Comparison of ENCODE assay signal across 9 cellular contexts in genomic region chr3:162175145-162175544, GRCh38.
"Had no signal": no experiment of that assay in that cellular context is flagged by ENCODE, and none has a peak within 500 bp of the region (broad histone marks: within the 10 kb centered on the region; RNA-seq: fewer than 3 reads in every experiment).

No MANE protein-coding gene starts in this region.

- H3K27ac Mint-ChIP-seq: HFFc6, IgD-negative memory B cell had no signal

- DNase-seq: GM23248, GOT3, H7, HFFc6, KG1 had no signal

- H3K36me3 ChIP-seq: HAP-1 had no signal

- H3K9ac ChIP-seq: GM23248 had no signal

- H3K4me1 ChIP-seq: HAP-1 had no signal

- H3K4me3 ChIP-seq: GM23248, HAP-1 had no signal

- H3K27me3 Mint-ChIP-seq: IgD-negative memory B cell had no signal

- H3K36me3 Mint-ChIP-seq: IgD-negative memory B cell had no signal

- H3K9me3 ChIP-seq: HAP-1 had no signal

- H3K27ac ChIP-seq: GM23248, HL-60 had no signal

- H2AFZ ChIP-seq: GM23248 had no signal

- H3K4me1 Mint-ChIP-seq: IgD-negative memory B cell had no signal

- H3K4me3 Mint-ChIP-seq: HFFc6, IgD-negative memory B cell had no signal

- ATAC-seq: HCT116 had no signal
